ENCODE assay signal across 8 cellular contexts in genomic region chr18:79951545-79952456, GRCh38. TPM values are rescaled to one million over a fixed set of nuclear protein-coding genes. Genes with fewer than 3 reads are reported as not detected.
A peak's percentile ranks its signal among the peaks of the same experiment; 100 is the strongest.
DNase-seq lines count a peak whose midpoint lies in the region; ATAC-seq and TF ChIP-seq lines count a peak whose summit lies in the region.

TSS of gene SLC66A2 (minus strand) at chr18:79951653. CDS start at chr18:79950926, 727 bp downstream.

- peaks cover 33% of the 10 kb centered on the region for H4K20me1 ChIP-seq in OCI-LY3 (ENCODE audit: insufficient read depth, low read length)

- H3K79me2 ChIP-seq in OCI-LY3 (ENCODE audit: low read length): peaks cover 43% of the 10 kb centered on the region

- peaks cover 16% of the 10 kb centered on the region for H3K36me3 ChIP-seq in OCI-LY3 (replicated peaks; ENCODE audit: low read depth, low read length)
- H3K36me3 ChIP-seq in mucosa of rectum (ENCODE audit: control insufficient read depth in 2 of 2, insufficient read depth in 2 of 2, low read length in 2 of 2): peaks cover 0 to 6% of the 10 kb centered on the region in 2 donors

- TF ChIP-seq CTCF in C4-2B (conservative IDR thresholded peaks at IDR 0.05) (no peak), OCI-LY3 (IDR thresholded peaks at IDR 0.05; ENCODE audit: low read depth, low read length) (0 out of 2 replicates have a peak, but pooled peaks have one; percentile 16), epithelial cell of proximal tubule (conservative IDR thresholded peaks at IDR 0.05; ENCODE audit: low read depth, low read length) (no peak)

- H3K4me3 ChIP-seq in OCI-LY3 (ENCODE audit: low read length) (peak within 1 kb of the TSS; percentile 82), epithelial cell of proximal tubule (ENCODE audit: low read depth, low read length) (peak within 1 kb of the TSS; percentile 78), mucosa of rectum (ENCODE audit: low read length in 2 of 2) (peak within 1 kb of the TSS; percentile 71 to 83)

- H3K27ac ChIP-seq in C4-2B (peak within 1 kb of the TSS; percentile 78), OCI-LY3 (ENCODE audit: low read length) (peak within 1 kb of the TSS; percentile 62), mucosa of rectum (ENCODE audit: low read depth in 2 of 2, low read length in 2 of 2) (peak within 1 kb of the TSS; percentile 86 to 91)

- H3K27me3 ChIP-seq in OCI-LY3 (ENCODE audit: low read depth, low read length) (no peaks in the 10 kb centered on the region), mucosa of rectum (ENCODE audit: control insufficient read depth in 2 of 2, insufficient read depth in 2 of 2, low read length in 2 of 2) (no peaks in the 10 kb centered on the region)

- H3K4me1 ChIP-seq in OCI-LY3 (ENCODE audit: low read length): peaks cover 16% of the 10 kb centered on the region
- H3K4me1 ChIP-seq in mucosa of rectum (ENCODE audit: control insufficient read depth in 2 of 2, insufficient read depth in 2 of 2, low read length in 2 of 2): peaks cover 32 to 54% of the 10 kb centered on the region in 2 donors

- peak within 1 kb of the TSS; percentile 25 for H2AFZ ChIP-seq in OCI-LY3 (ENCODE audit: low read depth, low read length)

- peak within 1 kb of the TSS; percentile 89 for H3K4me2 ChIP-seq in OCI-LY3 (ENCODE audit: low read length)

- ATAC-seq in GM19351 (IDR thresholded peaks at IDR 0.05; ENCODE audit: unreplicated experiment) (peak; percentile 73), HG03558 (IDR thresholded peaks at IDR 0.05; ENCODE audit: extremely low read depth, unreplicated experiment) (peak; percentile 48)

- peak within 1 kb of the TSS; percentile 83 for H3K9ac ChIP-seq in OCI-LY3 (ENCODE audit: low read length)
- peak within 1 kb of the TSS; percentile 77 to 87 for H3K9ac ChIP-seq in mucosa of rectum (ENCODE audit: low read depth in 1 of 2, low read length in 2 of 2)

- H3K9me3 ChIP-seq in OCI-LY3 (ENCODE audit: insufficient read depth, low read length) (no peaks in the 10 kb centered on the region), mucosa of rectum (ENCODE audit: control insufficient read depth in 2 of 2, low read length in 2 of 2) (no peaks in the 10 kb centered on the region)

- peak; percentile 90 for DNase-seq in activated T-cell treated with anti-CD3 and anti-CD28 coated beads for 24 hours (ENCODE audit: low read depth)
- DNase-seq in epithelial cell of proximal tubule (ENCODE audit: low read depth): no peak
- peak; percentile 98 for DNase-seq in stimulated activated CD8-positive, alpha-beta memory T cell treated with anti-CD3 and anti-CD28 coated beads, Interleukin-4, amount 100 ng/mL, for 48 hours

RNA-seq across cellular contexts. Expression of gene SLC66A2, which starts in this region (rescaled TPM):
- total RNA-seq in epithelial cell of proximal tubule: 28.1 and 41.7 TPM in 2 replicates
